Comparison of ENCODE assay signal across 8 cellular contexts in genomic region chr19:42219812-42220750, GRCh38. TPM values are rescaled to one million over a fixed set of nuclear protein-coding genes. Genes with fewer than 3 reads are reported as not detected.
DNase-seq lines count a peak whose midpoint lies in the region; ATAC-seq, FAIRE-seq and TF ChIP-seq lines count a peak whose summit lies in the region.

A gene with protein sequence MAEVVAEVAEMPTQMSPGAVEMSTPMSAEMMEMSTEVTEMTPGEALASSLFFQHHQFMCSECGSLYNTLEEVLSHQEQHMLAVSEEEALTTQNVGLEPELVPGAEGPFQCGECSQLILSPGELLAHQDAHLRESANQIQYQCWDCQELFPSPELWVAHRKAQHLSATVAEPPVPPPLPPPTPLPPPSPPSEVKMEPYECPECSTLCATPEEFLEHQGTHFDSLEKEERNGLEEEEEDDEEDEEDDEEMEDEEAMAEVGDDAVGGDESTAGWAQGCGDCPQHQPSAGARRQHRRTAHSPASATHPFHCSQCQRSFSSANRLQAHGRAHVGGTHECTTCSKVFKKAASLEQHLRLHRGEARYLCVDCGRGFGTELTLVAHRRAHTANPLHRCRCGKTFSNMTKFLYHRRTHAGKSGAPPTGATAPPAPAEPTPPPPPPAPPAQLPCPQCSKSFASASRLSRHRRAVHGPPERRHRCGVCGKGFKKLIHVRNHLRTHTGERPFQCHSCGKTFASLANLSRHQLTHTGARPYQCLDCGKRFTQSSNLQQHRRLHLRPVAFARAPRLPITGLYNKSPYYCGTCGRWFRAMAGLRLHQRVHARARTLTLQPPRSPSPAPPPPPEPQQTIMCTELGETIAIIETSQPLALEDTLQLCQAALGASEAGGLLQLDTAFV (plus strand): TSS chr19:42220312. CDS start chr19:42224404, 4,092 bp downstream.

- 2 to 4% methylated on average over 40 to 45 of the region's 53 CpGs for WGBS in mesodermal cell (ENCODE audit: insufficient coverage in 2 of 2), 2 experiments

- H3K9ac ChIP-seq in OCI-LY1 (ENCODE audit: low read length): peak within 1 kb of the TSS; percentile 86

- H3K9me3 ChIP-seq in OCI-LY1 (ENCODE audit: low read length) (no peaks in the 10 kb centered on the region), mesodermal cell (ENCODE audit: control insufficient read depth, low read length) (no peaks in the 10 kb centered on the region)

- peak; percentile 69 for ATAC-seq in GM21515 (IDR thresholded peaks at IDR 0.05; ENCODE audit: unreplicated experiment)

- H3K4me1 ChIP-seq in OCI-LY1 (ENCODE audit: insufficient read depth, low read length, severe bottlenecking): peaks cover 41% of the 10 kb centered on the region
- peaks cover 9% of the 10 kb centered on the region for H3K4me1 ChIP-seq in mesodermal cell (ENCODE audit: control insufficient read depth, insufficient read depth, low read length, poor library complexity, severe bottlenecking)

- no peaks in the 10 kb centered on the region for H3K9me2 ChIP-seq in OCI-LY1 (ENCODE audit: low read depth, low read length)

- FAIRE-seq in endometrium (lab: Jason Lieb, UNC): peak; percentile 88

- no peak within 1 kb of the TSS for H2AFZ ChIP-seq in OCI-LY1 (ENCODE audit: low read length)

- no peak for TF ChIP-seq CTCF in OCI-LY1 (IDR thresholded peaks at IDR 0.05; ENCODE audit: low read length)

- H3F3A ChIP-seq in OCI-LY1 (ENCODE audit: insufficient read depth, low read length): no peaks in the 10 kb centered on the region

- H4K20me1 ChIP-seq in OCI-LY1 (ENCODE audit: insufficient read depth, low read length): no peaks in the 10 kb centered on the region

- H3K27ac ChIP-seq in OCI-LY1 (ENCODE audit: low read depth, low read length, poor library complexity, severe bottlenecking) (peak within 1 kb of the TSS; percentile 73), mesodermal cell (ENCODE audit: low read depth, low read length, severe bottlenecking) (peak within 1 kb of the TSS; percentile 81)

- H3K79me2 ChIP-seq in OCI-LY1 (ENCODE audit: insufficient read depth, low read length): peaks cover 31% of the 10 kb centered on the region

- DNase-seq in D341Med (ENCODE audit: low spot score) (peak; percentile 99), HuH-7 (ENCODE audit: low spot score) (peak; percentile 100)
- DNase-seq in activated CD8-positive, alpha-beta memory T cell treated with anti-CD3 and anti-CD28 coated beads, Interleukin-2, amount 50 U/mL, for 24 hours (ENCODE audit: extremely low read depth): peak; percentile 90
- peak; percentile 89 for DNase-seq in stimulated activated CD8-positive, alpha-beta memory T cell treated with anti-CD3 and anti-CD28 coated beads, Interleukin-15, amount 100 ng/mL, for 24 hours (ENCODE audit: low read depth)

- peak within 1 kb of the TSS; percentile 99 for H3K4me2 ChIP-seq in OCI-LY1 (ENCODE audit: low read length)

- peak within 1 kb of the TSS; percentile 85 for H3K4me3 ChIP-seq in OCI-LY1 (ENCODE audit: low read depth, low read length, poor library complexity, severe bottlenecking)
- H3K4me3 ChIP-seq in mesodermal cell (ENCODE audit: extremely low read depth, insufficient read depth, low read length, poor library complexity, severe bottlenecking): peak within 1 kb of the TSS; percentile 89

- peaks cover 18% of the 10 kb centered on the region for H3K36me3 ChIP-seq in OCI-LY1 (ENCODE audit: insufficient read depth, low read length)
- peaks cover 32% of the 10 kb centered on the region for H3K36me3 ChIP-seq in mesodermal cell (ENCODE audit: control insufficient read depth, insufficient read depth, low read length)

- no peaks in the 10 kb centered on the region for H3K27me3 ChIP-seq in OCI-LY1 (ENCODE audit: insufficient read depth, low read length)

RNA-seq across cellular contexts. Expression of the gene that starts here (rescaled TPM):
- 9.7 TPM for polyA plus RNA-seq in mesodermal cell (2013, experiment 1 of 2)
- 7.4 TPM for polyA plus RNA-seq in mesodermal cell (2013, experiment 2 of 2)

Comparison
In these comparisons a context has a peak if more than half of its experiments do, and no peak if none do; other contexts are left out.
1. Peak in every context shown above with its lines: DNase-seq, ATAC-seq, H3K4me3 ChIP-seq and H3K27ac ChIP-seq.